ENCODE assay signal across 12 cellular contexts in the genomic region with DNA sequence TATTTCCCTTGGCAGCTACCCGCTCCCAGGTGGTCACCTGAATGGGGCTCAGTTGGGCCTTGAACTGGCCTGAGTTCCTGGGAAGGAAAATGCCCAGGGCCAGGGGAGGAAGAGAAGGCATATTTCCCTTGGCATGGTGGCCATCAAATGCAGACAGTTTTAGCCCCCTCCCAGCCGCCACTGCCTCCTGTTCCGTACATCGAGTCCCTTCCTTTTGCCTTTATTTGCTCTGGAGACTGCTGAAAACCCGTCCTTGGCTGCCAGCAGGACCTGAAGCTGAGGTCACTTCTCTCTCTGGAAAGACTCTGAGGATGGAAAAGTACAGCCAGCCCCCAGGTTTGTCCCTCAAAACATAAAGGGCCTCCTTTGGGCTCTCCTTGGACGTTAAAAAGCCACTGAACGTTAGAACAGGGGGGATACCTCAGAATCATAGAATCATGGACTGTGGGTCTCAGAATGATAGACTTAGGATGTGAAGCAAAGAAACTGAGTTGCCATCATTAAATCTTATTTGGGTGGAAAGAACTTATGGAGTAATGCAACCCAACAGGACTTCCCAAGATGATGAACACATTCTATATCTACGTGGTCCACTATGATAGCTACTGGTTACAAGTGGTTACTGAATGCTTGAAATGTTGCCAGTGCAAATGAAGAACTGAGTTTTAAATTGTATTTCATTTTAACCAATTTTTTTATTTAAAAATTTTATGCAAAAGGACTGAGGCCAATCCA. TPM values are rescaled to one million over a fixed set of nuclear protein-coding genes. Genes with fewer than 3 reads are reported as not detected.
DNase-seq lines count a peak whose midpoint lies in the region; ATAC-seq and TF ChIP-seq lines count a peak whose summit lies in the region.
"Had no signal": no experiment of that assay in that cellular context is flagged by ENCODE, and none has a peak within 500 bp of the region (broad histone marks: within the 10 kb centered on the region; RNA-seq: fewer than 3 reads in every experiment).

No MANE protein-coding gene starts in this region.

- no peaks in the 10 kb centered on the region for H3K9me3 ChIP-seq in right atrium auricular region

- TF ChIP-seq CTCF in right atrium auricular region (IDR thresholded peaks at IDR 0.05) = no peak
- TF ChIP-seq CTCF in foreskin fibroblast (IDR thresholded peaks at IDR 0.05; ENCODE audit: low read depth, low read length) = no peak

- H3K27me3 Mint-ChIP-seq in activated T-helper 17 cell treated with anti-CD3 and anti-CD28 coated beads, Interleukin-2, amount 50 U/mL, for 72 hours = peaks cover 3% of the 10 kb centered on the region

- H3K27ac Mint-ChIP-seq in activated T-helper 17 cell treated with anti-CD3 and anti-CD28 coated beads, Interleukin-2, amount 50 U/mL, for 72 hours = no peak overlapping the region

- H3K4me1 ChIP-seq in right atrium auricular region (peaks cover 0 to 98% of the 10 kb centered on the region in 2 donors), rectal smooth muscle tissue (ENCODE audit: control insufficient read depth, insufficient read depth, low read length) (peaks cover 53% of the 10 kb centered on the region)

- H3K27me3 ChIP-seq in right atrium auricular region = no peaks in the 10 kb centered on the region
- no peaks in the 10 kb centered on the region for H3K27me3 ChIP-seq in rectal smooth muscle tissue (ENCODE audit: control insufficient read depth, insufficient read depth, low read length)

- H3K4me3 Mint-ChIP-seq in activated T-helper 17 cell treated with anti-CD3 and anti-CD28 coated beads, Interleukin-2, amount 50 U/mL, for 72 hours = no peak overlapping the region

- H3K27ac ChIP-seq in right atrium auricular region = peak overlapping the region; percentile 82 to 92
- H3K27ac ChIP-seq in rectal smooth muscle tissue (ENCODE audit: low read depth, low read length) = peak overlapping the region; percentile 51

- no peak for DNase-seq in right atrium auricular region (ENCODE audit: low spot score)
- no peak for DNase-seq in cardiac septum (ENCODE audit: low spot score)
- peak in 1 of 2 donors; percentile 37 for DNase-seq in foreskin fibroblast
- DNase-seq in SK-N-DZ (ENCODE audit: low spot score) = no peak
- no peak for DNase-seq in NCI-H345 treated with DMSO at 0.1 percent for 48 hours (lab: John Stamatoyannopoulos, UW; ENCODE audit: unreplicated experiment)
- DNase-seq: DMS79 treated with DMSO at 0.1 percent for 48 hours, NCI-H1417 treated with DMSO at 0.1 percent for 48 hours, NCI-H524 had no signal

- intact Hi-C loops in cardiac septum (cut with DNase I) = no loop called here

- H3K36me3 Mint-ChIP-seq in activated T-helper 17 cell treated with anti-CD3 and anti-CD28 coated beads, Interleukin-2, amount 50 U/mL, for 72 hours (ENCODE audit: low read depth) = no peaks in the 10 kb centered on the region

- H3K36me3 ChIP-seq in right atrium auricular region = peaks cover 11% of the 10 kb centered on the region
- no peaks in the 10 kb centered on the region for H3K36me3 ChIP-seq in rectal smooth muscle tissue (ENCODE audit: control insufficient read depth, insufficient read depth, low read length)

- no peaks in the 10 kb centered on the region for H3K4me1 Mint-ChIP-seq in activated T-helper 17 cell treated with anti-CD3 and anti-CD28 coated beads, Interleukin-2, amount 50 U/mL, for 72 hours

- H3K9ac ChIP-seq in rectal smooth muscle tissue (ENCODE audit: low read length) = no peak overlapping the region

- ATAC-seq in GM21717 (IDR thresholded peaks at IDR 0.05; ENCODE audit: unreplicated experiment) = no peak
- no peak for ATAC-seq in activated T-helper 17 cell treated with anti-CD3 and anti-CD28 coated beads, Interleukin-2, amount 50 U/mL, for 72 hours (replicated peaks)

- peak overlapping the region in 1 of 2 donors; percentile 18 for H3K4me3 ChIP-seq in right atrium auricular region
- peak overlapping the region; percentile 26 to 85 for H3K4me3 ChIP-seq in foreskin fibroblast (ENCODE audit: low read depth in 1 of 2, low read length in 2 of 2)
- no peak overlapping the region for H3K4me3 ChIP-seq in rectal smooth muscle tissue (ENCODE audit: low read length)

- no peaks in the 10 kb centered on the region for H3K9me3 Mint-ChIP-seq in activated T-helper 17 cell treated with anti-CD3 and anti-CD28 coated beads, Interleukin-2, amount 50 U/mL, for 72 hours

RNA-seq across cellular contexts. Expression of a gene that starts 7.1 kb away (rescaled TPM):
- total RNA-seq in right atrium auricular region (100 to 1,000 TPM; 292 to 567 TPM), cardiac septum (539 TPM)
- polyA plus RNA-seq in SK-N-DZ (2014; cell fraction: cytosol; rRNA removed) = 75.7 and 82.2 TPM in 2 replicates
- polyA plus RNA-seq in SK-N-DZ (2014; cell fraction: nucleus; rRNA removed) = 29.9 and 30.5 TPM in 2 replicates
- total RNA-seq in activated T-helper 17 cell treated with anti-CD3 and anti-CD28 coated beads, Interleukin-2, amount 50 U/mL, for 72 hours = under 1 TPM in 1 of 2 donors, not detected in 1; 0.26 TPM
- total RNA-seq: T-helper 2 cell treated with Interferon-gamma antibody and Interleukin-4, amounts not matched to agents 100 ng/mL and 5 ng/mL, for 36 hours had no signal

Comparison
In these comparisons a context has a peak if more than half of its experiments do, and no peak if none do; other contexts are left out.
1. RNA of a gene that starts 7.1 kb away (total RNA-seq): 292 to 567 TPM in right atrium auricular region and 539 TPM in cardiac septum (single experiment); 0.26 TPM in activated T-helper 17 cell treated with anti-CD3 and anti-CD28 coated beads, Interleukin-2, amount 50 U/mL, for 72 hours; every median in the first group is over 100 times any median in the second.